In genomic region chr11:46345881-46346484, GRCh38 we compare ENCODE assay signal across 8 cellular contexts. TPM values are rescaled to one million over a fixed set of nuclear protein-coding genes. Genes with fewer than 3 reads are reported as not detected.
DNase-seq lines count a peak whose midpoint lies in the region; FAIRE-seq and TF ChIP-seq lines count a peak whose summit lies in the region.

No MANE protein-coding gene starts in this region.

- intact Hi-C loops in Caco-2 (cut with micrococcal nuclease; ENCODE audit: unreplicated experiment) (no loop called here), OCI-LY7 (cut with micrococcal nuclease; ENCODE audit: unreplicated experiment) (no loop called here), dorsolateral prefrontal cortex (cut with DNase I) (loop anchor here in 1 of 2 donors (5.0 to 10.0 kb wide), 2 partner anchors 104 to 221 kb away; partner anchors contain the start of gene PHF21A), testis (cut with DNase I; ENCODE audit: low total_unique reads) (no loop called here)

- H3K79me2 ChIP-seq in OCI-LY7 (ENCODE audit: insufficient read depth, low read depth, low read length) = peaks cover 29% of the 10 kb centered on the region
- H3K79me2 ChIP-seq in parathyroid adenoma = peaks cover 12% of the 10 kb centered on the region

- POLR2A ChIA-PET in Caco-2 (lab: Charles Lee) (no interaction called here), OCI-LY7 (lab: Charles Lee) (interaction anchor here (0.6 to 1.0 kb wide), 3 partner anchors 81 to 232 kb away, joined by 3 to 4 read pairs (median 3); no protein-coding TSS in a partner anchor)

- TF ChIP-seq CTCF in Caco-2 (IDR thresholded peaks at IDR 0.05; ENCODE audit: insufficient read depth in 1 of 2, low read depth in 1 of 2, low read length in 1 of 2, severe bottlenecking in 1 of 2, unreplicated experiment in 1 of 2) (no peak), OCI-LY7 (conservative IDR thresholded peaks at IDR 0.05; ENCODE audit: low read length) (no peak), dorsolateral prefrontal cortex (IDR thresholded peaks at IDR 0.05 in 54 of 56, conservative IDR thresholded peaks at IDR 0.05 in 2 of 56; ENCODE audit: low read depth in 1 of 56, partially characterized antibody in 56 of 56) (no peak), parathyroid adenoma (IDR thresholded peaks at IDR 0.05) (no peak), testis (IDR thresholded peaks at IDR 0.05) (no peak)

- H3K27ac ChIP-seq in OCI-LY7 (ENCODE audit: low read depth, low read length, poor library complexity, severe bottlenecking) (no peak overlapping the region), dorsolateral prefrontal cortex (peak overlapping the region in 53 of 59 donors; percentile 2 to 88 (median 71)), parathyroid adenoma (no peak overlapping the region), testis (no peak overlapping the region)

- H3K27ac Mint-ChIP-seq in Caco-2 (ENCODE audit: unreplicated experiment) = no peak overlapping the region

- WGBS in testis, 2 donors = 75 to 94% methylated on average over 6 to 10 of the region's 10 CpGs

- no TSS peak for BruUV-seq in Caco-2 (replicated peaks; lab: Mats Ljungman, UMichigan)
- no TSS peak for BruUV-seq in OCI-LY7 (replicated peaks; lab: Mats Ljungman, UMichigan)

- H3K9me2 ChIP-seq in OCI-LY7 (ENCODE audit: insufficient read depth, low read length) = no peaks in the 10 kb centered on the region

- H3K4me1 ChIP-seq in Caco-2 = peaks cover 11% of the 10 kb centered on the region; the same call in 1 of the 2 replicates
- H3K4me1 ChIP-seq in OCI-LY7 (ENCODE audit: insufficient read depth, low read length, poor library complexity, severe bottlenecking) = peaks cover 47% of the 10 kb centered on the region
- no peaks in the 10 kb centered on the region for H3K4me1 ChIP-seq in parathyroid adenoma
- peaks cover 31% of the 10 kb centered on the region for H3K4me1 ChIP-seq in testis

- no peak overlapping the region for H3K9ac ChIP-seq in parathyroid adenoma

- H3K4me1 Mint-ChIP-seq in Caco-2 (ENCODE audit: low read depth, unreplicated experiment) = peaks cover 15% of the 10 kb centered on the region

- H4K20me1 ChIP-seq in OCI-LY7 (ENCODE audit: insufficient read depth, low read length) = peaks cover 8% of the 10 kb centered on the region; the same call in 1 of the 2 replicates

- no peaks in the 10 kb centered on the region for H3K9me3 Mint-ChIP-seq in Caco-2 (ENCODE audit: unreplicated experiment)

- no peaks in the 10 kb centered on the region for H3K27me3 Mint-ChIP-seq in Caco-2 (ENCODE audit: insufficient read depth, unreplicated experiment)

- CTCF ChIA-PET in Caco-2 (lab: Charles Lee) (no interaction called here), OCI-LY7 (lab: Charles Lee; ENCODE audit: unreplicated experiment) (interaction anchor here (2.3 kb wide), 1 partner anchor 28 kb away, joined by 8 read pairs; no protein-coding TSS in a partner anchor)

- peak overlapping the region; percentile 60 for H3K4me3 Mint-ChIP-seq in Caco-2 (ENCODE audit: unreplicated experiment)

- H3K36me3 ChIP-seq in Caco-2 (ENCODE audit: control insufficient read depth, insufficient read depth, low read length) (0 out of 2 replicates have a peak, but pooled peaks cover under 1% of the 10 kb centered on the region), OCI-LY7 (ENCODE audit: insufficient read depth, low read length) (peaks cover 12% of the 10 kb centered on the region; the same call in 1 of the 2 replicates), parathyroid adenoma (ENCODE audit: control insufficient read depth, insufficient read depth, low read length) (no peaks in the 10 kb centered on the region), testis (ENCODE audit: low read depth, missing control alignments) (no peaks in the 10 kb centered on the region)

- TF ChIP-seq POLR2A in testis (IDR thresholded peaks at IDR 0.05) = no peak

- H3K4me3 ChIP-seq in Caco-2 (ENCODE audit: low read depth, low read length) (no peak overlapping the region), OCI-LY7 (ENCODE audit: low read depth, low read length, poor library complexity, severe bottlenecking) (peak overlapping the region; percentile 19), dorsolateral prefrontal cortex (peak overlapping the region in 55 of 59 donors; percentile 0 to 90 (median 52)), parathyroid adenoma (ENCODE audit: low read depth, low read length) (peak overlapping the region; percentile 42), testis (peak overlapping the region in 1 of 2 donors; percentile 4)

- H3K4me2 ChIP-seq in OCI-LY7 (ENCODE audit: low read length) = peak overlapping the region; percentile 36
- H3K4me2 ChIP-seq in parathyroid adenoma (ENCODE audit: low read length) = peak overlapping the region; percentile 38

- H2AFZ ChIP-seq in OCI-LY7 (ENCODE audit: low read length) (peak overlapping the region; percentile 11; the same call in 1 of the 2 replicates), parathyroid adenoma (no peak overlapping the region)

- H3K27me3 ChIP-seq in Caco-2 (replicated peaks; ENCODE audit: control insufficient read depth, insufficient read depth, low read length) (no peaks in the 10 kb centered on the region), dorsolateral prefrontal cortex (no peaks in the 10 kb centered on the region), parathyroid adenoma (ENCODE audit: control insufficient read depth, insufficient read depth, low read length) (no peaks in the 10 kb centered on the region), testis (no peaks in the 10 kb centered on the region)

- no peak for FAIRE-seq in frontal cortex (lab: Jason Lieb, UNC)

- H3K9me3 ChIP-seq in Caco-2 (no peaks in the 10 kb centered on the region), OCI-LY7 (ENCODE audit: low read length) (no peaks in the 10 kb centered on the region), parathyroid adenoma (ENCODE audit: control insufficient read depth, low read length) (no peaks in the 10 kb centered on the region), testis (no peaks in the 10 kb centered on the region)

- H3K36me3 Mint-ChIP-seq in Caco-2 (ENCODE audit: insufficient read depth, unreplicated experiment) = peaks cover 6% of the 10 kb centered on the region

- DNase-seq in Caco-2 (no peak), OCI-LY7 (ENCODE audit: low spot score) (no peak), dorsolateral prefrontal cortex (no peak), testis (no peak), HuH-7.5 (ENCODE audit: low spot score) (no peak), frontal cortex (ENCODE audit: low spot score in 2 of 2) (no peak), EL (no peak)

RNA-seq across cellular contexts. Expression of gene DGKZ, which starts 1.3 kb away (rescaled TPM):
- total RNA-seq in Caco-2 (2022) (59.3 and 59.5 TPM in 2 replicates), OCI-LY7 (2022) (141 and 163 TPM in 2 replicates), dorsolateral prefrontal cortex (100 to 1,000 TPM; 142 to 475 (median 319) TPM), testis (100 to 1,000 TPM in 1 of 2 donors, 10 to 100 TPM in 1; 67.2 to 104 TPM), frontal cortex (43.2 TPM)
- total RNA-seq in OCI-LY7 (2014; rRNA removed; shearing (Covaris generic)) = 110 and 134 TPM in 2 replicates
- 33.8 TPM for polyA plus RNA-seq in testis (ENCODE audit: insufficient read depth, low read depth, low replicate concordance)

RNA-seq across cellular contexts. Expression of gene MDK, which starts 35.5 kb away (rescaled TPM):
- 601 and 699 TPM in 2 replicates for total RNA-seq in Caco-2 (2022)
- total RNA-seq in OCI-LY7 (2014; rRNA removed; shearing (Covaris generic)) = 4.1 and 5.1 TPM in 2 replicates
- total RNA-seq in OCI-LY7 (2022) = 5.4 and 6.2 TPM in 2 replicates
- 10 to 100 TPM in 95 of 120 experiments, 1 to 10 TPM in 25; 4.6 to 45.3 (median 12.9) TPM for total RNA-seq in dorsolateral prefrontal cortex
- total RNA-seq in testis = 10 to 100 TPM; 14.4 to 14.5 TPM
- polyA plus RNA-seq in testis (ENCODE audit: insufficient read depth, low read depth, low replicate concordance) = 51.5 TPM
- total RNA-seq in frontal cortex = 11.4 TPM

RNA-seq across cellular contexts. Expression of gene CHRM4, which starts 45.6 kb away (rescaled TPM):
- total RNA-seq in Caco-2 (2022) = 0.27 and 0.28 TPM in 2 replicates
- 0.09 TPM in 1 of 2 replicates, not detected in the other for total RNA-seq in OCI-LY7 (2014; rRNA removed; shearing (Covaris generic))
- total RNA-seq in OCI-LY7 (2022) = 0.24 TPM in 1 of 2 replicates, not detected in the other
- total RNA-seq in dorsolateral prefrontal cortex = 10 to 100 TPM in 56 of 120 experiments, 1 to 10 TPM in 64; 2.7 to 25.0 (median 9.7) TPM
- total RNA-seq in testis = 10 to 100 TPM in 1 of 2 donors, 1 to 10 TPM in 1; 7.2 to 19.5 TPM
- polyA plus RNA-seq in testis (ENCODE audit: insufficient read depth, low read depth, low replicate concordance) = 13.5 TPM
- 6.1 TPM for total RNA-seq in frontal cortex

Comparison
In these comparisons a context has a peak if more than half of its experiments do, and no peak if none do; other contexts are left out.
1. H3K27ac ChIP-seq: peak in dorsolateral prefrontal cortex (53 of 59); none in OCI-LY7 (single experiment), parathyroid adenoma (single experiment) and testis (0 of 2).
2. RNA of gene MDK, which starts 35.5 kb away (total RNA-seq): 601 to 699 TPM in Caco-2; 14.4 to 14.5 TPM in testis, 4.6 to 45.3 TPM in dorsolateral prefrontal cortex, 11.4 TPM in frontal cortex (single experiment) and 4.1 to 6.2 TPM in OCI-LY7; every median in the first group is over 10 times any median in the second.